ENCODE assay signal across 13 cellular contexts in the genomic region with DNA sequence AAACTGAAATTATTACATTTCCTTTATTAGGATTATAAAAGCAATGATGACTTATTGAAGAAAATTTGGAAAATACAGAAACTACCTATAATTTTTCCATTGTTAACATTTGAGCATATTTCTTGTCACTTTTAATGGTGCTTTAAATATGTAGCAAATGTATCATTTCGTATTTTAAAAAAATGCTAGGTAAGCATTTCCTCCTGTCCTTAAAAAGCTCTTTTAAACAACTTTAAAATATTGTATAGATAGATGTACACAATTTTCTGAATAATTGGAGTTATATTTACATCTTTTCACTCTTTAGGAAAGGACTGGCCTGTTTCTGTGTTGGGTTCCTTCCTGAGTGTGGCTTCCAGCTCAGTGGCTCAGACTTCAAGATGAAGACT. TPM values are rescaled to one million over a fixed set of nuclear protein-coding genes. Genes with fewer than 3 reads are reported as not detected.
DNase-seq lines count a peak whose midpoint lies in the region; ATAC-seq and TF ChIP-seq lines count a peak whose summit lies in the region.
"Had no signal": no experiment of that assay in that cellular context is flagged by ENCODE, and none has a peak within 500 bp of the region (broad histone marks: within the 10 kb centered on the region; RNA-seq: fewer than 3 reads in every experiment).

No MANE protein-coding gene starts in this region.

- H3K4me1 Mint-ChIP-seq in T-helper 2 cell treated with Interferon-gamma antibody and Interleukin-4, amounts not matched to agents 5 μg/mL and 100 μg/mL, for 36 hours (ENCODE audit: low read depth) = peaks cover 57% of the 10 kb centered on the region
- peaks cover 84 to 96% (median 96%) of the 10 kb centered on the region in 3 donors for H3K4me1 Mint-ChIP-seq in CD8-positive, alpha-beta memory T cell
- H3K4me1 Mint-ChIP-seq in activated B cell treated with CpG ODN at 0.5 μM for 24 hours (peaks cover 84% of the 10 kb centered on the region), endothelial cell (ENCODE audit: unreplicated experiment) (peaks cover 26% of the 10 kb centered on the region)

- POLR2A ChIA-PET in CD8-positive, alpha-beta memory T cell (lab: Charles Lee) = no interaction called here
- POLR2A ChIA-PET in activated B cell treated with CpG ODN at 0.5 μM for 24 hours (lab: Charles Lee) = interaction anchor here (1.7 to 2.2 kb wide), 6 partner anchors 8 to 96 kb away, joined by 6 to 13 read pairs (median 10); a partner anchor contains a TSS

- H3K9me3 ChIP-seq in CD8-positive, alpha-beta memory T cell (ENCODE audit: low read length) = no peaks in the 10 kb centered on the region
- H3K9me3 ChIP-seq in endocrine pancreas (ENCODE audit: control insufficient read depth, low read length) = no peaks in the 10 kb centered on the region
- H3K9me3 ChIP-seq in mucosa of descending colon = no peaks in the 10 kb centered on the region
- H3K9me3 ChIP-seq: transverse colon had no signal

- peak overlapping the region; percentile 68 for H3K27ac Mint-ChIP-seq in T-helper 2 cell treated with Interferon-gamma antibody and Interleukin-4, amounts not matched to agents 5 μg/mL and 100 μg/mL, for 36 hours
- H3K27ac Mint-ChIP-seq in CD8-positive, alpha-beta memory T cell = peak overlapping the region in 7 of 8 donors; percentile 13 to 84 (median 80)
- H3K27ac Mint-ChIP-seq in activated B cell treated with CpG ODN at 0.5 μM for 24 hours = peak overlapping the region; percentile 90
- H3K27ac Mint-ChIP-seq in endothelial cell (ENCODE audit: unreplicated experiment) = no peak overlapping the region

- no peak overlapping the region for H3K9ac ChIP-seq in endocrine pancreas (ENCODE audit: control insufficient read depth, insufficient read depth, low read length)

- H3K4me3 ChIP-seq in CD8-positive, alpha-beta memory T cell (ENCODE audit: low read length) = no peak overlapping the region
- H3K4me3 ChIP-seq in endocrine pancreas (ENCODE audit: control insufficient read depth, insufficient read depth, low read length) (peak overlapping the region; percentile 37), mucosa of descending colon (no peak overlapping the region)
- H3K4me3 ChIP-seq: hepatocyte, transverse colon had no signal

- H3K27ac ChIP-seq in CD8-positive, alpha-beta memory T cell (ENCODE audit: low read depth, low read length) = no peak overlapping the region
- H3K27ac ChIP-seq: hepatocyte had no signal

- TF ChIP-seq CTCF in activated B cell treated with CpG ODN at 0.5 μM for 24 hours (IDR thresholded peaks at IDR 0.05) = no peak
- no peak for TF ChIP-seq CTCF in mucosa of descending colon (IDR thresholded peaks at IDR 0.05)
- TF ChIP-seq CTCF in endothelial cell (IDR thresholded peaks at IDR 0.05; ENCODE audit: unreplicated experiment) = no peak

- no peak for DNase-seq in T-helper 2 cell treated with Interferon-gamma antibody and Interleukin-4, amounts not matched to agents 5 μg/mL and 100 μg/mL, for 36 hours (ENCODE audit: low spot score)
- no peak for DNase-seq in T-helper 2 cell
- DNase-seq in CD8-positive, alpha-beta memory T cell = no peak
- DNase-seq in activated B cell treated with CpG ODN at 0.5 μM for 24 hours = no peak
- no peak for DNase-seq in mucosa of descending colon
- no peak for DNase-seq in endothelial cell (ENCODE audit: low spot score)
- DNase-seq in AG08396 (ENCODE audit: low spot score) = no peak
- DNase-seq: 8988T had no signal

- intact Hi-C loops in activated B cell treated with CpG ODN at 0.5 μM for 24 hours (cut with micrococcal nuclease) (loop anchor here (1.0 to 10.0 kb wide), 4 partner anchors 9 to 244 kb away; a partner anchor contains a TSS), mucosa of descending colon (cut with DNase I, micrococcal nuclease) (no loop called here)

- H3K4me1 ChIP-seq in CD8-positive, alpha-beta memory T cell (ENCODE audit: insufficient read depth, low read length) = peaks cover 53% of the 10 kb centered on the region
- H3K4me1 ChIP-seq in endocrine pancreas (ENCODE audit: control insufficient read depth, insufficient read depth, low read length) (peaks cover 21% of the 10 kb centered on the region), mucosa of descending colon (ENCODE audit: low read depth) (peaks cover 23% of the 10 kb centered on the region)

- H3K36me3 ChIP-seq in CD8-positive, alpha-beta memory T cell (ENCODE audit: insufficient read depth, low read length) = no peaks in the 10 kb centered on the region
- H3K36me3 ChIP-seq in endocrine pancreas (ENCODE audit: control insufficient read depth, insufficient read depth, low read length) = no peaks in the 10 kb centered on the region
- H3K36me3 ChIP-seq in mucosa of descending colon (ENCODE audit: low read depth) = no peaks in the 10 kb centered on the region
- H3K36me3 ChIP-seq: transverse colon had no signal

- ATAC-seq in activated B cell treated with CpG ODN at 0.5 μM for 24 hours (ENCODE audit: low read depth) = no peak
- no peak for ATAC-seq in mucosa of descending colon

- no peaks in the 10 kb centered on the region for H3K27me3 Mint-ChIP-seq in T-helper 2 cell treated with Interferon-gamma antibody and Interleukin-4, amounts not matched to agents 5 μg/mL and 100 μg/mL, for 36 hours (ENCODE audit: low read depth)
- H3K27me3 Mint-ChIP-seq in CD8-positive, alpha-beta memory T cell = no peaks in the 10 kb centered on the region
- H3K27me3 Mint-ChIP-seq in activated B cell treated with CpG ODN at 0.5 μM for 24 hours = no peaks in the 10 kb centered on the region
- peaks cover 3% of the 10 kb centered on the region for H3K27me3 Mint-ChIP-seq in endothelial cell (ENCODE audit: unreplicated experiment)

- H3K4me3 Mint-ChIP-seq in T-helper 2 cell treated with Interferon-gamma antibody and Interleukin-4, amounts not matched to agents 5 μg/mL and 100 μg/mL, for 36 hours = peak overlapping the region; percentile 61
- H3K4me3 Mint-ChIP-seq in CD8-positive, alpha-beta memory T cell = peak overlapping the region in 6 of 7 donors; percentile 12 to 71 (median 56)
- no peak overlapping the region for H3K4me3 Mint-ChIP-seq in activated B cell treated with CpG ODN at 0.5 μM for 24 hours
- no peak overlapping the region for H3K4me3 Mint-ChIP-seq in endothelial cell (ENCODE audit: unreplicated experiment)
- H3K4me3 Mint-ChIP-seq: CD14-positive monocyte, neural crest cell had no signal

- H3K36me3 Mint-ChIP-seq in T-helper 2 cell treated with Interferon-gamma antibody and Interleukin-4, amounts not matched to agents 5 μg/mL and 100 μg/mL, for 36 hours (ENCODE audit: low read depth) = peaks cover 28% of the 10 kb centered on the region
- H3K36me3 Mint-ChIP-seq in CD8-positive, alpha-beta memory T cell = peaks cover 0 to 46% (median 4%) of the 10 kb centered on the region in 3 donors
- peaks cover 47% of the 10 kb centered on the region for H3K36me3 Mint-ChIP-seq in activated B cell treated with CpG ODN at 0.5 μM for 24 hours (ENCODE audit: low read depth)
- H3K36me3 Mint-ChIP-seq in endothelial cell (ENCODE audit: low read depth, unreplicated experiment) = peaks cover 18% of the 10 kb centered on the region

- CTCF ChIA-PET in CD8-positive, alpha-beta memory T cell (lab: Charles Lee) = interaction anchor here (2.0 kb wide), 1 partner anchor 11 kb away, joined by 7 read pairs; no protein-coding TSS in a partner anchor
- CTCF ChIA-PET in activated B cell treated with CpG ODN at 0.5 μM for 24 hours (lab: Charles Lee) = interaction anchor here (1.2 to 1.9 kb wide), 3 partner anchors 10 to 16 kb away, joined by 3 to 8 read pairs (median 4); no protein-coding TSS in a partner anchor

- H3K9me3 Mint-ChIP-seq in T-helper 2 cell treated with Interferon-gamma antibody and Interleukin-4, amounts not matched to agents 5 μg/mL and 100 μg/mL, for 36 hours = no peaks in the 10 kb centered on the region
- no peaks in the 10 kb centered on the region for H3K9me3 Mint-ChIP-seq in CD8-positive, alpha-beta memory T cell
- H3K9me3 Mint-ChIP-seq in activated B cell treated with CpG ODN at 0.5 μM for 24 hours (no peaks in the 10 kb centered on the region), endothelial cell (ENCODE audit: unreplicated experiment) (no peaks in the 10 kb centered on the region)
- H3K9me3 Mint-ChIP-seq: CD14-positive monocyte, neural crest cell had no signal

- H3K27me3 ChIP-seq in CD8-positive, alpha-beta memory T cell (ENCODE audit: insufficient read depth, low read length, poor library complexity, severe bottlenecking) = no peaks in the 10 kb centered on the region
- no peaks in the 10 kb centered on the region for H3K27me3 ChIP-seq in endocrine pancreas (ENCODE audit: control insufficient read depth, insufficient read depth, low read length)
- H3K27me3 ChIP-seq: hepatocyte, transverse colon had no signal

RNA-seq across cellular contexts. Expression of a gene that starts 15.6 kb away (rescaled TPM):
- total RNA-seq in CD8-positive, alpha-beta memory T cell = 10 to 100 TPM; 25.6 to 28.4 TPM
- polyA plus RNA-seq in CD8-positive, alpha-beta memory T cell = 1.1 TPM
- total RNA-seq in activated B cell treated with CpG ODN at 0.5 μM for 24 hours (42.4 and 51.2 TPM in 2 replicates), mucosa of descending colon (10 to 100 TPM; 16.0 to 26.2 (median 16.3) TPM), endothelial cell (ENCODE audit: unreplicated experiment) (24.7 TPM)

Comparison
In these comparisons a context has a peak if more than half of its experiments do, and no peak if none do; other contexts are left out.
1. H3K4me3 Mint-ChIP-seq: peak in T-helper 2 cell treated with Interferon-gamma antibody and Interleukin-4, amounts not matched to agents 5 μg/mL and 100 μg/mL, for 36 hours (single experiment) and CD8-positive, alpha-beta memory T cell (6 of 7); none in activated B cell treated with CpG ODN at 0.5 μM for 24 hours (single experiment) and endothelial cell (single experiment).